In the genomic region with DNA sequence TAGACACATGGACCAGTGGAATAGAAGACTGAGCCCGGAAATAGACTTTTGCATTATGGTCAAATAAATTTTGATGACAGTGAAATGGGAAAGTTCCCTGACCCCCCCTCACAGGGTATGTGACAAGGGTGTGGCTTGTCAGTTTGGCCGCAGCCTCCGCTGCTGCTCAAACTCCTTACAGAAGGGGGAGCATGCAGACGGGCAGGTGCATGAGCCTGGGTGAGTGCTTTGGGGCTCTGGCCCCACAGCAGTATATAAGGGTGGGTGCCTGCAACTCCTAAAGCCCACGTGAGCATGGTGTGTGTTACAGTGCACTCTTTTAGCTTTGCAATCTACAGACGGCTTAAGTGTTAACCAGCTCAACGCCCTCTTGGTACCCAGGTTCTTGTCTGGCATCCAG, we compare ENCODE assay signal across 1 cellular context.
TF ChIP-seq lines count a peak whose summit lies in the region.

No MANE protein-coding gene starts in this region.

TF ChIP-seq in K562, 482 proteins besides CTCF, POLR2A, EP300 and RAD21:
- TF ChIP-seq FIP1L1 (IDR thresholded peaks at IDR 0.05; ENCODE audit: low read depth, low read length, poor library complexity, severe bottlenecking) (no peak), SRF (CRISPR knock-in tag; IDR thresholded peaks at IDR 0.05) (no peak), TCFL5 (CRISPR knock-in tag; conservative IDR thresholded peaks at IDR 0.05) (no peak), ZNF561 (CRISPR knock-in tag; conservative IDR thresholded peaks at IDR 0.05) (no peak), XRCC5 (IDR thresholded peaks at IDR 0.05; ENCODE audit: low read depth, low read length) (no peak), BMI1 (IDR thresholded peaks at IDR 0.05; ENCODE audit: low read length) (no peak), ZFX (CRISPR knock-in tag; IDR thresholded peaks at IDR 0.05) (no peak)
- TF ChIP-seq, protein P1, sequence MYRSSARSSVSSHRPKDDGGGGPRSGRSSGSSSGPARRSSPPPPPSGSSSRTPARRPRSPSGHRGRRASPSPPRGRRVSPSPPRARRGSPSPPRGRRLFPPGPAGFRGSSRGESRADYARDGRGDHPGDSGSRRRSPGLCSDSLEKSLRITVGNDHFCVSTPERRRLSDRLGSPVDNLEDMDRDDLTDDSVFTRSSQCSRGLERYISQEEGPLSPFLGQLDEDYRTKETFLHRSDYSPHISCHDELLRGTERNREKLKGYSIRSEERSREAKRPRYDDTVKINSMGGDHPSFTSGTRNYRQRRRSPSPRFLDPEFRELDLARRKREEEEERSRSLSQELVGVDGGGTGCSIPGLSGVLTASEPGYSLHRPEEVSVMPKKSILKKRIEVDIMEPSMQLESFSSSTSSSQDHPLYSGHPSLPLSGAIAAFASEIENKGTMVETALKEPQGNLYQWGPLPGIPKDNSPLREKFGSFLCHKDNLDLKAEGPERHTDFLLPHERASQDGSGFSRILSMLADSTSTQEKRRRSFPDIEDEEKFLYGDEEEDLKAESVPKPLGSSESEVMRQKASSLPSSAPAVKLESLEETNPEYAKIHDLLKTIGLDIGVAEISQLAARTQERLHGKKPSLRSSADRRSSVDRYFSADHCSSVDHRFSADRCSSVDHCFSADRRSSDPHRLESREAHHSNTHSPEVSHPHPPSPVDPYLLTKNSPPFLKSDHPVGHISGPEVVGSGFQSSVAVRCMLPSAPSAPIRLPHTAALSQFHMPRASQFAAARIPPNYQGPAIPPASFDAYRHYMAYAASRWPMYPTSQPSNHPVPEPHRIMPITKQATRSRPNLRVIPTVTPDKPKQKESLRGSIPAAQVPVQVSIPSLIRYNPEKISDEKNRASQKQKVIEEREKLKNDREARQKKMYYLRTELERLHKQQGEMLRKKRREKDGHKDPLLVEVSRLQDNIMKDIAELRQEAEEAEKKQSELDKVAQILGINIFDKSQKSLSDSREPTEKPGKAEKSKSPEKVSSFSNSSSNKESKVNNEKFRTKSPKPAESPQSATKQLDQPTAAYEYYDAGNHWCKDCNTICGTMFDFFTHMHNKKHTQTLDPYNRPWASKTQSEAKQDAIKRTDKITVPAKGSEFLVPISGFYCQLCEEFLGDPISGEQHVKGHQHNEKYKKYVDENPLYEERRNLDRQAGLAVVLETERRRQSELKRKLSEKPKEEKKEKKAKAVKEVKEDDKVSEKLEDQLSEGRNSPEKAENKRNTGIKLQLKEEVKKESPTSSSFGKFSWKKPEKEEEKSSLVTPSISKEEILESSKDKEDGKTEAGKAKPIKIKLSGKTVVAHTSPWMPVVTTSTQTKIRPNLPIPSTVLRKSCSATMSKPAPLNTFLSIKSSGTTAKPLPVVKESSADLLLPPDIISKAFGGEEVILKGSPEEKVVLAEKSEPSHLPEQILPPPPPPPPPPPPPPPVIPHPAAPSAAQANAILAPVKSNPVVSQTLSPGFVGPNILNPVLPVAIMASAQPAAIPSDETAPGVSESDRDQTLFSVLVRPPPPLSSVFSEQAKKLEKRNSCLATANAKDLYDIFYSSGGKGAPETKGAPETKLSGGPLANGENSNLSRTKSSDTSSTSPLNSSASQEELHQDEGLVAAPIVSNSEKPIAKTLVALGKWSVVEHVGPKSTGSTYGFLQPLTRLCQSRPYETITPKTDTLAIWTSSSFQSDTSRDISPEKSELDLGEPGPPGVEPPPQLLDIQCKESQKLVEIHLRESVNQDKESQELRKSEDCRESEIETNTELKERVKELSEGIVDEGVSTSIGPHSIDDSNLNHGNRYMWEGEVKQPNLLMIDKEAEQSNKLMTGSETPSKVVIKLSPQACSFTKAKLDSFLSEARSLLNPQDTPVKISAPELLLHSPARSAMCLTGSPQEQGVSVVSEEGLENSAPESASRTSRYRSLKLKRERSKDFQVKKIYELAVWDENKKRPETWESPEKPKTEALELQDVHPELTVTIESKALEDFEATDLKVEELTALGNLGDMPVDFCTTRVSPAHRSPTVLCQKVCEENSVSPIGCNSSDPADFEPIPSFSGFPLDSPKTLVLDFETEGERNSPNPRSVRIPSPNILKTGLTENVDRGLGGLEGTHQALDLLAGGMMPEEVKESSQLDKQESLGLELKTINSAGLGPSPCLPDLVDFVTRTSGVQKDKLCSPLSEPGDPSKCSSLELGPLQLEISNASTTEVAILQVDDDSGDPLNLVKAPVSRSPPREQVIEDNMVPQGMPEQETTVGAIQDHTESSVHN (IDR thresholded peaks at IDR 0.05; ENCODE audit: borderline replicate concordance in 1 of 2, low read depth in 1 of 2) = no peak
